ENCODE assay signal across 16 cellular contexts in the genomic region with DNA sequence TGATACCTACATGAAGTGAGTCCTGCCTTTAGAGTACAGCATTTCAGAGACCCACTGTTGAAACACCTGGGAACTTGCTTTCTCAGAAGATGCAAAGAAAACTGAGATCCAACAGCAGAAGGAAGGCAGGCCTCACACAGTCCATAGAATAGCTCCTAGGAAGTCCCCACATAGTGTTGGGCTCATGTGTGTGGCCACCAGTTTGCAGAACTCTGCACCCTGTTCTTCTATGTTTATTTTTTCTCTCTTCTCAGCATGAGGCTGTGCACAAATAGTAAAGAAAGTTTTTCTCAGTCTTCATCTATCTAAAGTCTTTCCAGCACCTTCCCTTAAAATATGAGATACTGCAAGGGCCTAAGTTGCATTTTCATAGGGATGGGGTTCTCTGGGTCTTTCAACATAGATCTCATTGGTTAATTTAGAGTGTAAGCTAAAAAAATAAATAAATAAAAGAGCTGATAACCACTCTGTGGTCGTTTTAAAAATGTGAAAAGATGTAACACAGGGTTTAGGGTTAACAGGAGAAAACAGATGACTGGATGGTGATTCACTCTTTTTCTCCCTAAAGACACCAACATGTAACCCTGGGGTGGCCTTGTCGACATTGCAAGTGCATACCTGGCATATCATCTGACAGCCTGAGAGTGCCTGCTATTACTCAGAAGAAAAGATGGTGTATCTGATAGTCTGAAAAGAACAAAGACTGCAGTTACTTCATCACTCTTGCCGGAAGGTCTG.
DNase-seq lines count a peak whose midpoint lies in the region; ATAC-seq and TF ChIP-seq lines count a peak whose summit lies in the region.
"Had no signal": no experiment of that assay in that cellular context is flagged by ENCODE, and none has a peak within 500 bp of the region (broad histone marks: within the 10 kb centered on the region; RNA-seq: fewer than 3 reads in every experiment).

No MANE protein-coding gene starts in this region.

- intact Hi-C loops in Calu3 (cut with micrococcal nuclease; ENCODE audit: unreplicated experiment), result no loop called here
- intact Hi-C loops in CD8-positive, alpha-beta T cell (cut with DNase I, micrococcal nuclease), result no loop called here

- no peak overlapping the region for H2BK15ac ChIP-seq in mesendoderm (replicated peaks; ENCODE audit: low read depth)

- H3K27me3 ChIP-seq in brain microvascular endothelial cell (replicated peaks) (no peaks in the 10 kb centered on the region), mesendoderm (ENCODE audit: insufficient read depth, low read length, poor library complexity) (no peaks in the 10 kb centered on the region)
- no peaks in the 10 kb centered on the region for H3K27me3 ChIP-seq in CD8-positive, alpha-beta T cell (ENCODE audit: insufficient read depth, low read length)
- H3K27me3 ChIP-seq: adrenal gland, pancreas had no signal

- H3K36me3 ChIP-seq in brain microvascular endothelial cell (replicated peaks) (no peaks in the 10 kb centered on the region), mesendoderm (ENCODE audit: control insufficient read depth, insufficient read depth, low read length) (no peaks in the 10 kb centered on the region)
- no peaks in the 10 kb centered on the region for H3K36me3 ChIP-seq in CD8-positive, alpha-beta T cell (ENCODE audit: insufficient read depth, low read length)
- H3K36me3 ChIP-seq: adrenal gland, pancreas had no signal

- ATAC-seq in CD8-positive, alpha-beta T cell, result no peak
- ATAC-seq: pancreas had no signal

- H3K9me3 ChIP-seq in CD8-positive, alpha-beta T cell (ENCODE audit: low read length), result no peaks in the 10 kb centered on the region
- H3K9me3 ChIP-seq: adrenal gland, pancreas had no signal

- H3K36me3 Mint-ChIP-seq in Calu3 (ENCODE audit: insufficient read depth, unreplicated experiment), result no peaks in the 10 kb centered on the region
- H3K36me3 Mint-ChIP-seq in CD8-positive, alpha-beta T cell, result no peaks in the 10 kb centered on the region

- H3K27ac ChIP-seq in brain microvascular endothelial cell, result no peak overlapping the region
- H3K27ac ChIP-seq in mesendoderm (ENCODE audit: low read depth, low read length), result no peak overlapping the region
- no peak overlapping the region for H3K27ac ChIP-seq in CD8-positive, alpha-beta T cell (ENCODE audit: low read depth, low read length)
- H3K27ac ChIP-seq: adrenal gland, pancreas had no signal

- no peak overlapping the region for H4K8ac ChIP-seq in mesendoderm (ENCODE audit: low read depth, low read length)

- no peak overlapping the region for H3K9ac ChIP-seq in mesendoderm (ENCODE audit: low read length)

- DNase-seq in Calu3, result peak; percentile 53
- peak; percentile 70 for DNase-seq in HT1080 (ENCODE audit: low read depth)
- DNase-seq in brain microvascular endothelial cell, result peak; percentile 88
- DNase-seq in mesendoderm, result peak; percentile 41
- no peak for DNase-seq in NOMO-1 treated with DMSO at 0.1 percent for 48 hours (lab: John Stamatoyannopoulos, UW; ENCODE audit: unreplicated experiment)
- no peak for DNase-seq in amygdala (lab: John Stamatoyannopoulos, UW)
- no peak for DNase-seq in COLO829 (ENCODE audit: low spot score)
- no peak for DNase-seq in CD8-positive, alpha-beta T cell
- DNase-seq: CD4-positive, alpha-beta T cell; effector CD8-positive, alpha-beta T cell; midbrain; NCI-H1105 treated with DMSO at 0.1 percent for 48 hours; NCI-H524 treated with DMSO at 0.1 percent for 48 hours; pancreas; stimulated activated naive CD4-positive, alpha-beta T cell treated with Interleukin-2 at 50 U/mL for 16 hours had no signal

- in situ Hi-C loops in brain microvascular endothelial cell (cut with HindIII; ENCODE audit: low pct_ligation_motif_present, low sequenced_read_pairs), result no loop called here

- TF ChIP-seq CTCF in Calu3 (IDR thresholded peaks at IDR 0.05; ENCODE audit: unreplicated experiment), result no peak
- no peak for TF ChIP-seq CTCF in brain microvascular endothelial cell (IDR thresholded peaks at IDR 0.05; ENCODE audit: low read depth, low read length, missing control alignments)
- TF ChIP-seq CTCF in CD8-positive, alpha-beta T cell (IDR thresholded peaks at IDR 0.05), result no peak

- H3K27ac Mint-ChIP-seq in Calu3 (ENCODE audit: unreplicated experiment), result no peak overlapping the region
- H3K27ac Mint-ChIP-seq in CD8-positive, alpha-beta T cell, result no peak overlapping the region
- H3K27ac Mint-ChIP-seq: CD4-positive, alpha-beta T cell had no signal

- WGBS in mesendoderm (ENCODE audit: extremely low coverage, insufficient coverage, low lambda C conversion rate), result no CpG with 5 or more reads among the region's 3 CpGs

- no peaks in the 10 kb centered on the region for H3K27me3 Mint-ChIP-seq in Calu3 (ENCODE audit: unreplicated experiment)
- no peaks in the 10 kb centered on the region for H3K27me3 Mint-ChIP-seq in CD8-positive, alpha-beta T cell (ENCODE audit: low read depth)
- H3K27me3 Mint-ChIP-seq: CD4-positive, alpha-beta T cell had no signal

- H3K9me3 Mint-ChIP-seq in Calu3 (ENCODE audit: low read depth, unreplicated experiment), result no peaks in the 10 kb centered on the region
- H3K9me3 Mint-ChIP-seq in CD8-positive, alpha-beta T cell, result no peaks in the 10 kb centered on the region
- H3K9me3 Mint-ChIP-seq: CD4-positive, alpha-beta T cell had no signal

- no peak overlapping the region for H2BK120ac ChIP-seq in mesendoderm (ENCODE audit: low read depth, low read length)

- POLR2A ChIA-PET in CD8-positive, alpha-beta T cell (lab: Charles Lee), result no interaction called here

- no peak overlapping the region for H3K23ac ChIP-seq in mesendoderm (ENCODE audit: low read length)

- H3K18ac ChIP-seq in mesendoderm (ENCODE audit: low read length), result no peak overlapping the region

- no peak overlapping the region for H2AK5ac ChIP-seq in mesendoderm (ENCODE audit: low read length)

- CTCF ChIA-PET in Calu3 (lab: Charles Lee), result no interaction called here
- CTCF ChIA-PET in CD8-positive, alpha-beta T cell (lab: Charles Lee), result no interaction called here

- H3K4me2 ChIP-seq in mesendoderm (ENCODE audit: low read length), result no peak overlapping the region

- H3K79me1 ChIP-seq in mesendoderm (ENCODE audit: low read length), result no peaks in the 10 kb centered on the region

- H4K5ac ChIP-seq in mesendoderm (ENCODE audit: low read length), result no peak overlapping the region

- no peaks in the 10 kb centered on the region for H3K79me2 ChIP-seq in mesendoderm (ENCODE audit: control insufficient read depth, insufficient read depth, low read length)

- H3K4ac ChIP-seq in mesendoderm (ENCODE audit: low read depth, low read length), result no peak overlapping the region

- no peak overlapping the region for H3K56ac ChIP-seq in mesendoderm (ENCODE audit: low read length)

- H3K4me1 ChIP-seq in mesendoderm (ENCODE audit: control insufficient read depth, low read depth, low read length), result no peaks in the 10 kb centered on the region
- no peaks in the 10 kb centered on the region for H3K4me1 ChIP-seq in CD8-positive, alpha-beta T cell (ENCODE audit: insufficient read depth, low read length)
- H3K4me1 ChIP-seq: adrenal gland, pancreas had no signal

- H3K4me1 Mint-ChIP-seq in Calu3 (ENCODE audit: low read depth, unreplicated experiment), result peaks cover 33% of the 10 kb centered on the region
- H3K4me1 Mint-ChIP-seq in CD8-positive, alpha-beta T cell (ENCODE audit: low read depth), result no peaks in the 10 kb centered on the region

- no peak overlapping the region for H2BK5ac ChIP-seq in mesendoderm (ENCODE audit: low read length)

- no peak overlapping the region for H3K4me3 Mint-ChIP-seq in Calu3 (ENCODE audit: low read depth, unreplicated experiment)
- H3K4me3 Mint-ChIP-seq in CD8-positive, alpha-beta T cell, result no peak overlapping the region
- H3K4me3 Mint-ChIP-seq: CD4-positive, alpha-beta T cell had no signal

- H3K4me3 ChIP-seq in brain microvascular endothelial cell (ENCODE audit: low read depth, low read length) (no peak overlapping the region), mesendoderm (ENCODE audit: low read length) (no peak overlapping the region)
- no peak overlapping the region for H3K4me3 ChIP-seq in CD8-positive, alpha-beta T cell (ENCODE audit: low read depth, low read length)
- H3K4me3 ChIP-seq: adrenal gland, pancreas had no signal

- no TSS peak for BruUV-seq in Calu3 (replicated peaks; lab: Mats Ljungman, UMichigan)

Comparison
In these comparisons a context has a peak if more than half of its experiments do, and no peak if none do; other contexts are left out.
1. DNase-seq: peak in Calu3 (single experiment), HT1080 (single experiment), brain microvascular endothelial cell (single experiment) and mesendoderm (single experiment); none in NOMO-1 treated with DMSO at 0.1 percent for 48 hours (single experiment), amygdala (0 of 56), COLO829 (single experiment) and CD8-positive, alpha-beta T cell (0 of 7).